ENCODE assay signal across 31 cellular contexts in the genomic region with DNA sequence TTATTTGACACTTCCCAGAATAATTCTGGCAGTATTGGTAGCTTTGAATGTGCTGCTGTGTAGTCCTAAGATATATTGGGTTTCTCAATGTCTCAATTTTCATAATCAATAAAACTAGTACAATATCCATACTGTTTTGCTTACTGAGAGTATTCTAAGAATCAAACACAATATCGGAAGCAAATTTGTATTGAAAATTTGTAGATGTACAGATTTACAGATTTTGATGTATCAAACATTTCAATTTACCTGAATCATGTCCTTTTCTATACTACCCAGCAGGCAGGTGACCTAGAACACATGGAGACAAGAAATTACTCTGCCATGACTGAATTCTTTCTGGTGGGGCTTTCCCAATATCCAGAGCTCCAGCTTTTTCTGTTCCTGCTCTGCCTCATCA. TPM values are rescaled to one million over a fixed set of nuclear protein-coding genes. Genes with fewer than 3 reads are reported as not detected.
"Had no signal": no experiment of that assay in that cellular context is flagged by ENCODE, and none has a peak within 500 bp of the region (broad histone marks: within the 10 kb centered on the region; RNA-seq: fewer than 3 reads in every experiment).

A gene with protein sequence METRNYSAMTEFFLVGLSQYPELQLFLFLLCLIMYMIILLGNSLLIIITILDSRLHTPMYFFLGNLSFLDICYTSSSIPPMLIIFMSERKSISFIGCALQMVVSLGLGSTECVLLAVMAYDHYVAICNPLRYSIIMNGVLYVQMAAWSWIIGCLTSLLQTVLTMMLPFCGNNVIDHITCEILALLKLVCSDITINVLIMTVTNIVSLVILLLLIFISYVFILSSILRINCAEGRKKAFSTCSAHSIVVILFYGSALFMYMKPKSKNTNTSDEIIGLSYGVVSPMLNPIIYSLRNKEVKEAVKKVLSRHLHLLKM (plus strand): TSS at position 301 of the 400 bp plus-strand sequence. CDS start 0 bp downstream, at position 301.

- H3K4me1 ChIP-seq: stomach, suprapubic skin, testis, thyroid gland, tibial artery, transverse colon, upper lobe of left lung, upper lobe of right lung, uterus, vagina had no signal

- H3K4me1 Mint-ChIP-seq: stimulated activated effector memory CD8-positive, alpha-beta T cell treated with anti-CD3 and anti-CD28 coated beads, Interleukin-12 subunit alpha, Interleukin-12 subunit beta, amount 100 ng/mL, for 72 hours; stimulated activated memory B cell treated with anti-CD40 and anti-IgM and Interleukin-4, amounts not matched to agents 10 μg/mL and 1 μg/mL and 100 μg/mL, for 72 hours; stimulated activated naive B cell treated with anti-CD40 and anti-IgM and Interleukin-4, amounts not matched to agents 10 μg/mL and 1 μg/mL and 100 μg/mL, for 72 hours; stimulated activated naive CD8-positive, alpha-beta T cell treated with anti-CD3 and anti-CD28 coated beads, Interleukin-15, amount 100 ng/mL, for 72 hours had no signal

- H3K4me3 ChIP-seq: stomach, suprapubic skin, testis, thoracic aorta, thyroid gland, tibial artery, transverse colon, upper lobe of left lung, upper lobe of right lung, uterus, vagina had no signal

- H3K9me3 Mint-ChIP-seq: stimulated activated effector memory CD8-positive, alpha-beta T cell treated with anti-CD3 and anti-CD28 coated beads, Interleukin-12 subunit alpha, Interleukin-12 subunit beta, amount 100 ng/mL, for 72 hours; stimulated activated memory B cell treated with anti-CD40 and anti-IgM and Interleukin-4, amounts not matched to agents 10 μg/mL and 1 μg/mL and 100 μg/mL, for 72 hours; stimulated activated naive B cell treated with anti-CD40 and anti-IgM and Interleukin-4, amounts not matched to agents 10 μg/mL and 1 μg/mL and 100 μg/mL, for 72 hours; stimulated activated naive CD8-positive, alpha-beta T cell treated with anti-CD3 and anti-CD28 coated beads, Interleukin-15, amount 100 ng/mL, for 72 hours; stimulated activated naive CD8-positive, alpha-beta T cell treated with anti-CD3 and anti-CD28 coated beads, Interleukin-15, Interleukin-2, amounts not matched to agents 100 ng/mL and 50 ng/mL, for 24 hours; type B pancreatic cell had no signal

- H3K27ac Mint-ChIP-seq: stimulated activated effector memory CD8-positive, alpha-beta T cell treated with anti-CD3 and anti-CD28 coated beads, Interleukin-12 subunit alpha, Interleukin-12 subunit beta, amount 100 ng/mL, for 72 hours; stimulated activated memory B cell treated with anti-CD40 and anti-IgM and Interleukin-4, amounts not matched to agents 10 μg/mL and 1 μg/mL and 100 μg/mL, for 72 hours; stimulated activated naive B cell treated with anti-CD40 and anti-IgM and Interleukin-4, amounts not matched to agents 10 μg/mL and 1 μg/mL and 100 μg/mL, for 72 hours; stimulated activated naive CD8-positive, alpha-beta T cell treated with anti-CD3 and anti-CD28 coated beads, Interleukin-15, amount 100 ng/mL, for 72 hours; stimulated activated naive CD8-positive, alpha-beta T cell treated with anti-CD3 and anti-CD28 coated beads, Interleukin-15, Interleukin-2, amounts not matched to agents 100 ng/mL and 50 ng/mL, for 24 hours; type B pancreatic cell had no signal

- H3K27me3 Mint-ChIP-seq: stimulated activated memory B cell treated with anti-CD40 and anti-IgM and Interleukin-4, amounts not matched to agents 10 μg/mL and 1 μg/mL and 100 μg/mL, for 72 hours; stimulated activated naive B cell treated with anti-CD40 and anti-IgM and Interleukin-4, amounts not matched to agents 10 μg/mL and 1 μg/mL and 100 μg/mL, for 72 hours; stimulated activated naive CD8-positive, alpha-beta T cell treated with anti-CD3 and anti-CD28 coated beads, Interleukin-15, amount 100 ng/mL, for 72 hours; stimulated activated naive CD8-positive, alpha-beta T cell treated with anti-CD3 and anti-CD28 coated beads, Interleukin-15, Interleukin-2, amounts not matched to agents 100 ng/mL and 50 ng/mL, for 24 hours; type B pancreatic cell had no signal

- H3K36me3 ChIP-seq: stomach, suprapubic skin, thoracic aorta, thyroid gland, tibial artery, transverse colon, upper lobe of left lung, upper lobe of right lung, uterus, vagina had no signal

- H3K27me3 ChIP-seq: stomach, suprapubic skin, testis, thyroid gland, tibial artery, transverse colon, upper lobe of left lung, upper lobe of right lung, uterus, vagina had no signal

- H3K4me3 Mint-ChIP-seq: stimulated activated effector memory CD8-positive, alpha-beta T cell treated with anti-CD3 and anti-CD28 coated beads, Interleukin-12 subunit alpha, Interleukin-12 subunit beta, amount 100 ng/mL, for 72 hours; stimulated activated memory B cell treated with anti-CD40 and anti-IgM and Interleukin-4, amounts not matched to agents 10 μg/mL and 1 μg/mL and 100 μg/mL, for 72 hours; stimulated activated naive B cell treated with anti-CD40 and anti-IgM and Interleukin-4, amounts not matched to agents 10 μg/mL and 1 μg/mL and 100 μg/mL, for 72 hours; stimulated activated naive CD8-positive, alpha-beta T cell treated with anti-CD3 and anti-CD28 coated beads, Interleukin-15, amount 100 ng/mL, for 72 hours; stimulated activated naive CD8-positive, alpha-beta T cell treated with anti-CD3 and anti-CD28 coated beads, Interleukin-15, Interleukin-2, amounts not matched to agents 100 ng/mL and 50 ng/mL, for 24 hours; type B pancreatic cell had no signal

- H3K36me3 Mint-ChIP-seq: stimulated activated effector memory CD8-positive, alpha-beta T cell treated with anti-CD3 and anti-CD28 coated beads, Interleukin-12 subunit alpha, Interleukin-12 subunit beta, amount 100 ng/mL, for 72 hours; stimulated activated naive B cell treated with anti-CD40 and anti-IgM and Interleukin-4, amounts not matched to agents 10 μg/mL and 1 μg/mL and 100 μg/mL, for 72 hours; type B pancreatic cell had no signal

- ATAC-seq: stimulated activated effector memory CD8-positive, alpha-beta T cell treated with anti-CD3 and anti-CD28 coated beads, Interleukin-12 subunit alpha, Interleukin-12 subunit beta, amount 100 ng/mL, for 72 hours; stimulated activated memory B cell treated with anti-CD40 and anti-IgM and Interleukin-4, amounts not matched to agents 10 μg/mL and 1 μg/mL and 100 μg/mL, for 72 hours; stimulated activated naive B cell treated with anti-CD40 and anti-IgM and Interleukin-4, amounts not matched to agents 10 μg/mL and 1 μg/mL and 100 μg/mL, for 72 hours; stimulated activated naive CD8-positive, alpha-beta T cell treated with anti-CD3 and anti-CD28 coated beads, Interleukin-15, amount 100 ng/mL, for 72 hours; stimulated activated naive CD8-positive, alpha-beta T cell treated with anti-CD3 and anti-CD28 coated beads, Interleukin-15, Interleukin-2, amounts not matched to agents 100 U/mL and 50 U/mL, for 24 hours; upper lobe of right lung had no signal

- H3K9me3 ChIP-seq: stomach, suprapubic skin, testis, thoracic aorta, thyroid gland, tibial artery, transverse colon, upper lobe of left lung, upper lobe of right lung, uterus, vagina had no signal

- DNase-seq: stimulated activated CD4-positive, alpha-beta T cell treated with anti-CD3 and anti-CD28 coated beads, Interleukin-2, amount 100 ng/mL, for 48 hours; stimulated activated CD4-positive, alpha-beta T cell treated with anti-CD3 and anti-CD28 coated beads, Interleukin-4, amount 100 ng/mL, for 1 hour; stimulated activated CD4-positive, alpha-beta T cell treated with anti-CD3 and anti-CD28 coated beads, Interleukin-4, amount 100 ng/mL, for 24 hours; stimulated activated CD4-positive, alpha-beta T cell treated with anti-CD3 and anti-CD28 coated beads, Interleukin-4, amount 100 ng/mL, for 4 hours; stimulated activated CD8-positive, alpha-beta memory T cell treated with anti-CD3 and anti-CD28 coated beads, Interleukin-4, amount 100 ng/mL, for 48 hours; stimulated activated naive B cell treated with anti-CD40 and anti-IgM and Interleukin-4, amounts not matched to agents 10 μg/mL and 1 μg/mL and 100 μg/mL, for 72 hours; stimulated activated naive CD4-positive, alpha-beta T cell; stimulated activated naive CD4-positive, alpha-beta T cell treated with Interleukin-2 at 50 U/mL for 16 hours; stimulated activated naive CD8-positive, alpha-beta T cell treated with anti-CD3 and anti-CD28 coated beads, Interleukin-15, amount 100 ng/mL, for 72 hours; stimulated activated naive CD8-positive, alpha-beta T cell treated with anti-CD3 and anti-CD28 coated beads, Interleukin-15, Interleukin-2, amounts not matched to agents 100 U/mL and 50 U/mL, for 24 hours; stomach; substantia nigra; testis; thyroid gland; tibial artery; transverse colon; trophoblast cell; upper lobe of left lung; upper lobe of right lung; uterus had no signal

- H3K27ac ChIP-seq: stomach, suprapubic skin, testis, thoracic aorta, thyroid gland, tibial artery, transverse colon, upper lobe of left lung, upper lobe of right lung, uterus, vagina had no signal

RNA-seq across cellular contexts. Expression of the gene that starts here (rescaled TPM):
- total RNA-seq: stomach, subcutaneous adipose tissue, suprapubic skin, temporal lobe, thoracic aorta, thyroid gland, transverse colon, upper lobe of left lung, upper lobe of right lung, ureter, urinary bladder, uterus, vagina had no signal
